In the genomic region with DNA sequence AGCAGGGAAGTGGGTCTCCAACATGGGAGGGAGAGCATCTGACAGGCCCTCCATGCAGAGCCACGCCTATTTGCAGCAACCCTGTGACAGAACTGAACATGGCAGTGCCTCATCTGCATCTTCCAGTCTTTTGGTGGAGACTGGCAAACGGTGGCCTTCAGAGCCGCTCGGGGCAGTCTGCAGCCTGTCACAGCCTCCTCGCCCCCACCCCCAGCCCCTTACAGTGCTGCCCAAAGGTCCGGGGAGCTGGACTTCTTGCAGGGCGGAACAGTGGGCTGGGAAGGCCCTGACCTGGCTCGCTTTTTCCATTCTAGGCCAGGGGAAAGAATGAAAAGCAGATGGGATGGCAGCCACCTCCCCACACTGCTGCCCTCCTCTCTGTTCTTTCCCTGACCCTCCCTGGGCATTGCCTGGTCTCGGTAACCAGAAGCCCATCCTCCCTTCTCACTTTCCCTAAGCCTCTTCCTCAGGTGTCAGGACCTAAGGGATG, we compare ENCODE assay signal across 1 cellular context.
TF ChIP-seq lines count a peak whose summit lies in the region.

No MANE protein-coding gene starts in this region.

TF ChIP-seq in liver, 16 proteins besides CTCF, POLR2A, EP300 and RAD21 (continued from another document):
- TF ChIP-seq, protein P1, sequence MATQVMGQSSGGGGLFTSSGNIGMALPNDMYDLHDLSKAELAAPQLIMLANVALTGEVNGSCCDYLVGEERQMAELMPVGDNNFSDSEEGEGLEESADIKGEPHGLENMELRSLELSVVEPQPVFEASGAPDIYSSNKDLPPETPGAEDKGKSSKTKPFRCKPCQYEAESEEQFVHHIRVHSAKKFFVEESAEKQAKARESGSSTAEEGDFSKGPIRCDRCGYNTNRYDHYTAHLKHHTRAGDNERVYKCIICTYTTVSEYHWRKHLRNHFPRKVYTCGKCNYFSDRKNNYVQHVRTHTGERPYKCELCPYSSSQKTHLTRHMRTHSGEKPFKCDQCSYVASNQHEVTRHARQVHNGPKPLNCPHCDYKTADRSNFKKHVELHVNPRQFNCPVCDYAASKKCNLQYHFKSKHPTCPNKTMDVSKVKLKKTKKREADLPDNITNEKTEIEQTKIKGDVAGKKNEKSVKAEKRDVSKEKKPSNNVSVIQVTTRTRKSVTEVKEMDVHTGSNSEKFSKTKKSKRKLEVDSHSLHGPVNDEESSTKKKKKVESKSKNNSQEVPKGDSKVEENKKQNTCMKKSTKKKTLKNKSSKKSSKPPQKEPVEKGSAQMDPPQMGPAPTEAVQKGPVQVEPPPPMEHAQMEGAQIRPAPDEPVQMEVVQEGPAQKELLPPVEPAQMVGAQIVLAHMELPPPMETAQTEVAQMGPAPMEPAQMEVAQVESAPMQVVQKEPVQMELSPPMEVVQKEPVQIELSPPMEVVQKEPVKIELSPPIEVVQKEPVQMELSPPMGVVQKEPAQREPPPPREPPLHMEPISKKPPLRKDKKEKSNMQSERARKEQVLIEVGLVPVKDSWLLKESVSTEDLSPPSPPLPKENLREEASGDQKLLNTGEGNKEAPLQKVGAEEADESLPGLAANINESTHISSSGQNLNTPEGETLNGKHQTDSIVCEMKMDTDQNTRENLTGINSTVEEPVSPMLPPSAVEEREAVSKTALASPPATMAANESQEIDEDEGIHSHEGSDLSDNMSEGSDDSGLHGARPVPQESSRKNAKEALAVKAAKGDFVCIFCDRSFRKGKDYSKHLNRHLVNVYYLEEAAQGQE (IDR thresholded peaks at IDR 0.05): no peak
- TF ChIP-seq SP1 (IDR thresholded peaks at IDR 0.05) (no peak), YY1 (IDR thresholded peaks at IDR 0.05) (no peak), NR2F2 (IDR thresholded peaks at IDR 0.05) (no peak), HNF4G (IDR thresholded peaks at IDR 0.05) (no peak), RXRA (IDR thresholded peaks at IDR 0.05) (no peak), EGR1 (IDR thresholded peaks at IDR 0.05; ENCODE audit: low read depth in 2 of 2) (no peak), TAF1 (conservative IDR thresholded peaks at IDR 0.05) (no peak), FOXA1 (IDR thresholded peaks at IDR 0.05) (no peak), JUND (IDR thresholded peaks at IDR 0.05) (no peak)
- TF ChIP-seq, protein P2, sequence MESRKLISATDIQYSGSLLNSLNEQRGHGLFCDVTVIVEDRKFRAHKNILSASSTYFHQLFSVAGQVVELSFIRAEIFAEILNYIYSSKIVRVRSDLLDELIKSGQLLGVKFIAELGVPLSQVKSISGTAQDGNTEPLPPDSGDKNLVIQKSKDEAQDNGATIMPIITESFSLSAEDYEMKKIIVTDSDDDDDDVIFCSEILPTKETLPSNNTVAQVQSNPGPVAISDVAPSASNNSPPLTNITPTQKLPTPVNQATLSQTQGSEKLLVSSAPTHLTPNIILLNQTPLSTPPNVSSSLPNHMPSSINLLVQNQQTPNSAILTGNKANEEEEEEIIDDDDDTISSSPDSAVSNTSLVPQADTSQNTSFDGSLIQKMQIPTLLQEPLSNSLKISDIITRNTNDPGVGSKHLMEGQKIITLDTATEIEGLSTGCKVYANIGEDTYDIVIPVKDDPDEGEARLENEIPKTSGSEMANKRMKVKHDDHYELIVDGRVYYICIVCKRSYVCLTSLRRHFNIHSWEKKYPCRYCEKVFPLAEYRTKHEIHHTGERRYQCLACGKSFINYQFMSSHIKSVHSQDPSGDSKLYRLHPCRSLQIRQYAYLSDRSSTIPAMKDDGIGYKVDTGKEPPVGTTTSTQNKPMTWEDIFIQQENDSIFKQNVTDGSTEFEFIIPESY (IDR thresholded peaks at IDR 0.05): no peak
- TF ChIP-seq, protein P3, sequence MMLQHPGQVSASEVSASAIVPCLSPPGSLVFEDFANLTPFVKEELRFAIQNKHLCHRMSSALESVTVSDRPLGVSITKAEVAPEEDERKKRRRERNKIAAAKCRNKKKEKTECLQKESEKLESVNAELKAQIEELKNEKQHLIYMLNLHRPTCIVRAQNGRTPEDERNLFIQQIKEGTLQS (IDR thresholded peaks at IDR 0.05): no peak
- TF ChIP-seq, protein P4, sequence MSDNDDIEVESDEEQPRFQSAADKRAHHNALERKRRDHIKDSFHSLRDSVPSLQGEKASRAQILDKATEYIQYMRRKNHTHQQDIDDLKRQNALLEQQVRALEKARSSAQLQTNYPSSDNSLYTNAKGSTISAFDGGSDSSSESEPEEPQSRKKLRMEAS (IDR thresholded peaks at IDR 0.05): no peak
TF ChIP-seq in liver: peak in this region for 0.
